14 cellular contexts compared by ENCODE assay signal in genomic region chr13:28953714-28954113, GRCh38.
"Had no signal": no experiment of that assay in that cellular context is flagged by ENCODE, and none has a peak within 500 bp of the region (broad histone marks: within the 10 kb centered on the region; RNA-seq: fewer than 3 reads in every experiment).

No MANE protein-coding gene starts in this region.

- H3K27me3 Mint-ChIP-seq: activated CD4-positive, alpha-beta memory T cell treated with anti-CD3 and anti-CD28 coated beads for 36 hours had no signal

- H3K4me3 Mint-ChIP-seq: activated CD4-positive, alpha-beta memory T cell treated with anti-CD3 and anti-CD28 coated beads for 36 hours; activated T-cell treated with anti-CD3 and anti-CD28 coated beads, Interleukin-2, amount 50 U/mL, for 4 hours; brain; naive thymus-derived CD4-positive, alpha-beta T cell had no signal

- H3K27me3 ChIP-seq: dorsolateral prefrontal cortex, right atrium auricular region, uterus had no signal

- H3K4me1 ChIP-seq: uterus had no signal

- ATAC-seq: activated naive CD4-positive, alpha-beta T cell treated with anti-CD3 and anti-CD28 coated beads, Interleukin-2, amount 50 U/mL, for 72 hours; activated T-cell treated with anti-CD3 and anti-CD28 coated beads, Interleukin-2, amount 50 U/mL, for 4 hours; esophagus mucosa; naive thymus-derived CD4-positive, alpha-beta T cell had no signal

- DNase-seq: activated CD4-positive, alpha-beta memory T cell treated with anti-CD3 and anti-CD28 coated beads for 36 hours; activated CD4-positive, alpha-beta T cell treated with anti-CD3 and anti-CD28 coated beads for 1 hour; activated effector memory CD4-positive, alpha-beta T cell treated with anti-CD3 and anti-CD28 coated beads, Interleukin-2, amount 50 U/mL, for 16 hours; activated T-cell treated with anti-CD3 and anti-CD28 coated beads, Interleukin-2, amount 50 U/mL, for 4 hours; amniotic stem cell; dorsolateral prefrontal cortex; naive thymus-derived CD4-positive, alpha-beta T cell; uterus had no signal

- H3K27ac Mint-ChIP-seq: activated CD4-positive, alpha-beta memory T cell treated with anti-CD3 and anti-CD28 coated beads for 36 hours; activated naive CD4-positive, alpha-beta T cell treated with anti-CD3 and anti-CD28 coated beads, Interleukin-2, amount 50 U/mL, for 72 hours; brain; naive thymus-derived CD4-positive, alpha-beta T cell had no signal

- H3K36me3 ChIP-seq: right atrium auricular region, uterus had no signal

- H3K27ac ChIP-seq: dorsolateral prefrontal cortex, skin epidermis, uterus had no signal

- H3K36me3 Mint-ChIP-seq: activated CD4-positive, alpha-beta memory T cell treated with anti-CD3 and anti-CD28 coated beads for 36 hours; brain; naive thymus-derived CD4-positive, alpha-beta T cell had no signal

- H3K9me3 Mint-ChIP-seq: activated CD4-positive, alpha-beta memory T cell treated with anti-CD3 and anti-CD28 coated beads for 36 hours; activated naive CD4-positive, alpha-beta T cell treated with anti-CD3 and anti-CD28 coated beads, Interleukin-2, amount 50 U/mL, for 72 hours; activated T-cell treated with anti-CD3 and anti-CD28 coated beads, Interleukin-2, amount 50 U/mL, for 4 hours; brain had no signal

- H3K4me3 ChIP-seq: dorsolateral prefrontal cortex, lung, right atrium auricular region, skin epidermis, uterus had no signal

- H3K4me1 Mint-ChIP-seq: brain; naive thymus-derived CD4-positive, alpha-beta T cell had no signal

- H3K9me3 ChIP-seq: right atrium auricular region, uterus had no signal
